ENCODE assay signal across 8 cellular contexts in genomic region chr7:3300221-3300650, GRCh38. TPM values are rescaled to one million over a fixed set of nuclear protein-coding genes. Genes with fewer than 3 reads are reported as not detected.
A peak's percentile ranks its signal among the peaks of the same experiment; 100 is the strongest.
DNase-seq lines count a peak whose midpoint lies in the region; ATAC-seq, FAIRE-seq and TF ChIP-seq lines count a peak whose summit lies in the region.

No MANE protein-coding gene starts in this region.

- intact Hi-C loops in GM12878 (cut with micrococcal nuclease; ENCODE audit: unreplicated experiment), result no loop called here

- ATAC-seq in GM12878 (no peak), HG03378 (IDR thresholded peaks at IDR 0.05; ENCODE audit: unreplicated experiment) (no peak)

- peak overlapping the region; percentile 53; the same call in 1 of the 2 replicates for H3K4me3 ChIP-seq in GM12878

- POLR2A ChIA-PET in GM12878 (lab: Charles Lee), result no interaction called here

- TF ChIP-seq RAD21 in GM12878 (IDR thresholded peaks at IDR 0.05; ENCODE audit: insufficient read depth, low read depth, low read length), result no peak

- H3K4me1 ChIP-seq in GM12878 (ENCODE audit: control insufficient read depth, insufficient read depth, low read length), result no peaks in the 10 kb centered on the region

- SMC1A ChIA-PET in GM12878 (lab: Charles Lee; ENCODE audit: uncharacterized antibody, unreplicated experiment), result no interaction called here

- no peak for TF ChIP-seq CTCF in GM12878 (IDR thresholded peaks at IDR 0.05 in 2 of 3, conservative IDR thresholded peaks at IDR 0.05 in 1 of 3; ENCODE audit: control insufficient read depth in 2 of 3, extremely low read depth in 1 of 3, insufficient read depth in 1 of 3, low read depth in 3 of 3, low read length in 3 of 3)

- no peaks in the 10 kb centered on the region for H3K9me3 ChIP-seq in GM12878 (replicated peaks; ENCODE audit: control insufficient read depth, insufficient read depth, low read length)

- no peaks in the 10 kb centered on the region for H3K79me2 ChIP-seq in GM12878 (ENCODE audit: control insufficient read depth, insufficient read depth, low read length)

- no peak overlapping the region for H3K9ac ChIP-seq in GM12878 (ENCODE audit: control insufficient read depth, insufficient read depth, low read length)

- no peak for FAIRE-seq in GM12878 (lab: Jason Lieb, UNC)

- CTCF ChIA-PET in GM12878 (lab: Yijun Ruan, JAX), result no interaction called here

- H3K4me2 ChIP-seq in GM12878 (ENCODE audit: control insufficient read depth, insufficient read depth), result peak overlapping the region; percentile 68; the same call in 1 of the 2 replicates

- no peaks in the 10 kb centered on the region for H3K36me3 ChIP-seq in GM12878 (ENCODE audit: control insufficient read depth in 2 of 2, insufficient read depth in 2 of 2, low read length in 1 of 2)

- RAD21 ChIA-PET in GM12878 (lab: Charles Lee; ENCODE audit: unreplicated experiment), result interaction anchor here (0.7 kb wide), 1 partner anchor 89 kb away, joined by 6 read pairs; no protein-coding TSS in a partner anchor

- peak; percentile 2 for DNase-seq in stimulated activated CD4-positive, alpha-beta T cell treated with anti-CD3 and anti-CD28 coated beads, Interleukin-12 subunit alpha, Interleukin-12 subunit beta, amount 100 ng/mL, for 4 hours
- no peak for DNase-seq in stimulated activated CD4-positive, alpha-beta T cell treated with anti-CD3 and anti-CD28 coated beads, Interleukin-2, amount 100 ng/mL, for 48 hours
- no peak for DNase-seq in GM12878 (ENCODE audit: low read depth, low spot score)
- DNase-seq in medulla oblongata (ENCODE audit: extremely low spot score), result peak; percentile 4
- DNase-seq in occipital lobe (lab: John Stamatoyannopoulos, UW), result no peak
- DNase-seq in COR-L47 (lab: John Stamatoyannopoulos, UW), result no peak
- no peak for DNase-seq in NCI-H524 (lab: John Stamatoyannopoulos, UW)

- no peak for TF ChIP-seq POLR2A in GM12878 (IDR thresholded peaks at IDR 0.05; ENCODE audit: low read depth, low read length)

- no TSS peak for BruUV-seq in GM12878 (replicated peaks; lab: Mats Ljungman, UMichigan)

- no peak for TF ChIP-seq EP300 in GM12878 (IDR thresholded peaks at IDR 0.05; ENCODE audit: borderline replicate concordance in 1 of 2, control insufficient read depth in 1 of 2, low read depth in 2 of 2, low read length in 2 of 2)

- H3K27me3 ChIP-seq in GM12878 (replicated peaks in 1 of 2; ENCODE audit: control insufficient read depth in 2 of 2, insufficient read depth in 2 of 2, low read length in 1 of 2), result peaks cover 6 to 8% of the 10 kb centered on the region in 2 experiments; a peak in 3 of 4 replicates

- H2AFZ ChIP-seq in GM12878 (ENCODE audit: control insufficient read depth, low read depth, low read length), result 0 out of 2 replicates have a peak overlapping the region, but pooled peaks have one; percentile 23

- no peaks in the 10 kb centered on the region; the same call in 1 of the 2 replicates for H4K20me1 ChIP-seq in GM12878 (ENCODE audit: control insufficient read depth, insufficient read depth)

- 8% methylated on average over 16 of the region's 20 CpGs for WGBS in GM12878 (ENCODE audit: insufficient coverage, insufficient replicate concordance, low lambda C conversion rate, missing lambda C conversion rate)

- no peak overlapping the region for H3K27ac ChIP-seq in GM12878 (ENCODE audit: control insufficient read depth, insufficient read depth)

- in situ Hi-C loops in GM12878 (cut with MboI), result no loop called here

TF ChIP-seq in GM12878, 131 proteins besides CTCF, POLR2A, EP300 and RAD21:
- TF ChIP-seq NBN (IDR thresholded peaks at IDR 0.05) (no peak), CHD2 (IDR thresholded peaks at IDR 0.05; ENCODE audit: borderline replicate concordance, low read depth, low read length) (no peak), GABPA (IDR thresholded peaks at IDR 0.05; ENCODE audit: low read depth) (no peak), FOS (IDR thresholded peaks at IDR 0.05; ENCODE audit: borderline replicate concordance, extremely low read depth, insufficient read length) (no peak), FOXK2 (IDR thresholded peaks at IDR 0.05) (no peak), MYB (IDR thresholded peaks at IDR 0.05; ENCODE audit: borderline replicate concordance, low read depth, low read length) (no peak), TCF3 (IDR thresholded peaks at IDR 0.05; ENCODE audit: borderline replicate concordance, insufficient read depth, low read depth, low read length) (no peak), ZNF207 (IDR thresholded peaks at IDR 0.05; ENCODE audit: borderline replicate concordance) (no peak)

RNA-seq across cellular contexts. Expression of gene SDK1, which starts 0.8 kb away (rescaled TPM):
- not detected in 2 replicates for total RNA-seq in GM12878 (2013; cell fraction: nucleolus; rRNA removed)
- total RNA-seq in GM12878 (2014; rRNA removed), result not detected in 2 replicates
- total RNA-seq in GM12878 (2014; rRNA removed; fragmentation: Illumina TruSeq; extraction: Trizol), result not detected in 2 replicates
- total RNA-seq in GM12878 (2021), result 0.33 TPM in 1 of 2 replicates, not detected in the other
- not detected for polyA plus RNA-seq in GM12878 (2011; ENCODE audit: low read depth)
- 0.14 TPM in 1 of 2 replicates, not detected in the other for polyA plus RNA-seq in GM12878 (2011; rRNA removed)
- 0.06 and 0.12 TPM in 2 replicates for polyA plus RNA-seq in GM12878 (2011; cell fraction: cytosol; rRNA removed)
- polyA plus RNA-seq in GM12878 (2011; cell fraction: nucleus; rRNA removed), result 0.04 and 0.10 TPM in 2 replicates
- polyA plus RNA-seq in GM12878 (2012), result not detected in 2 replicates
- polyA plus RNA-seq in GM12878 (2014; fragmentation: Illumina TruSeq; extraction: Trizol), result not detected in 2 replicates
- polyA plus RNA-seq in GM12878 (2014; fragmentation: Nextera tagmentation; extraction: Ambion mirVana), result not detected
- not detected in 2 replicates for polyA plus RNA-seq in GM12878 (2014; rRNA removed)
- polyA plus RNA-seq in GM12878 (2016; fragmentation: Nextera tagmentation; extraction: Ambion mirVana), result not detected
- polyA minus RNA-seq in GM12878 (2011; rRNA and poly(A)+ RNA removed), result 0.05 TPM in 1 of 2 replicates, not detected in the other
- polyA minus RNA-seq in GM12878 (2011; cell fraction: cytosol; rRNA and poly(A)+ RNA removed), result not detected in 2 replicates
- polyA minus RNA-seq in GM12878 (2011; cell fraction: nucleus; rRNA and poly(A)+ RNA removed), result under 0.01 and 0.24 TPM in 2 replicates
- total RNA-seq in occipital lobe, result 7.0 TPM

Comparison
In these comparisons a context has a peak if more than half of its experiments do, and no peak if none do; other contexts are left out.
1. DNase-seq: peak in stimulated activated CD4-positive, alpha-beta T cell treated with anti-CD3 and anti-CD28 coated beads, Interleukin-12 subunit alpha, Interleukin-12 subunit beta, amount 100 ng/mL, for 4 hours (single experiment) and medulla oblongata (single experiment); none in stimulated activated CD4-positive, alpha-beta T cell treated with anti-CD3 and anti-CD28 coated beads, Interleukin-2, amount 100 ng/mL, for 48 hours (0 of 2), GM12878 (single experiment), occipital lobe (single experiment), COR-L47 (single experiment) and NCI-H524 (0 of 2).